1 cellular context compared by ENCODE assay signal in the genomic region with DNA sequence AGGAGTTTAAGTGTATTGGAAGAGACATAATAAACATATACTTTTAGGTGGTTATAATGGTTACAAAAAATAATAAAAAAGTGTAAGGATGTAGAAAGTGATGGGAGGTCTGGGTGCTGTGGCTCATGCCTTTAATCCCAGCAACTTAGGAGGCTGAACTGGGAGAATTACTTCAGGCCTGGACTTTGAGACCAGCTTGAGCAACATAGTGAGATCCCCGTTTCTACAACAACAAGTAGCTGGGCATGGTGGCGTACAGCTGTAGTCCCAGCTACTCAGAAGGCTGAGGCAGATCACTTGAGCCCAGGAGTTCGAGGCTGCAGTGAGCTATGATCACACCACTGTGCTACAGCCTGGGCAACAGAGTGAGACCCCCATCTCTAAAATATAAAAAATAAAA.
TF ChIP-seq lines count a peak whose summit lies in the region.

No MANE protein-coding gene starts in this region.

TF ChIP-seq in liver, 16 proteins besides CTCF, POLR2A, EP300 and RAD21 (continued from another document):
- TF ChIP-seq REST (IDR thresholded peaks at IDR 0.05) (no peak), HNF4A (conservative IDR thresholded peaks at IDR 0.05) (peak; percentile 28 to 60), FOXA2 (IDR thresholded peaks at IDR 0.05) (no peak), HNF4G (IDR thresholded peaks at IDR 0.05) (no peak)
